In the genomic region with DNA sequence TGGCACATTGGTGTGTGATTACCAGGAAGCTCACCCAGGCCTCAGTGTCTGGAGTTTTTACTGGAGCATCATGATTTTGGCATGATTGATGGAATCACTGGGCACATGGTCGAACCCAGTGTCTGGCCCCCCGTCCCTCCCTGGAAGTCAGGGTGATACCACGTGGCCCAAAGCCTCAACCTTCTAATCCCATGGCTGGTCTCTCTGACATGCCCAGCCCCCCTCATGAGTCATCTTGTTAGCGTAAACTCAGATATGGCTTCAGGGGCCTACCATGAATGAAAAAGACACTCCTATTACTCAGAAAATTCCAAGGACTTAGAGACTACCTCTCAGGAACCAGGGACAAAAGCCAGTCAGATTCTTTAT, we compare ENCODE assay signal across 8 cellular contexts.
A peak's percentile ranks its signal among the peaks of the same experiment; 100 is the strongest.
DNase-seq lines count a peak whose midpoint lies in the region; ATAC-seq, FAIRE-seq and TF ChIP-seq lines count a peak whose summit lies in the region.

No MANE protein-coding gene starts in this region.

- H3K4me1 ChIP-seq in A549 = peaks cover 73% of the 10 kb centered on the region

- ATAC-seq in A549 = peak; percentile 60 to 68
- no peak for ATAC-seq in GM18861 (IDR thresholded peaks at IDR 0.05; ENCODE audit: unreplicated experiment)
- ATAC-seq in GM21367 (IDR thresholded peaks at IDR 0.05; ENCODE audit: unreplicated experiment) = no peak

- 2% methylated on average over 4 of the region's 4 CpGs for WGBS in A549 (ENCODE audit: missing lambda C conversion rate)

- CTCF ChIA-PET in A549 (lab: Yijun Ruan, JAX) = interaction anchor here (0.9 to 3.4 kb wide), 3 partner anchors 10 to 117 kb away, joined by 3 to 15 read pairs (median 3); no protein-coding TSS in a partner anchor

- peak overlapping the region; percentile 96 to 98 for H3K27ac ChIP-seq in A549
- H3K27ac ChIP-seq in substantia nigra (ENCODE audit: low read depth, low read length, poor library complexity, severe bottlenecking) = no peak overlapping the region

- no peak for TF ChIP-seq RAD21 in A549 (conservative IDR thresholded peaks at IDR 0.05 in 1 of 2, IDR thresholded peaks at IDR 0.05 in 1 of 2)

- TF ChIP-seq CTCF in A549 (IDR thresholded peaks at IDR 0.05) (no peak), astrocyte of the spinal cord (IDR thresholded peaks at IDR 0.05; ENCODE audit: low read depth, low read length) (no peak)

- in situ Hi-C loops in astrocyte of the spinal cord (cut with HindIII; ENCODE audit: low sequenced_read_pairs) = no loop called here

- POLR2A ChIA-PET in A549 (lab: Yijun Ruan, JAX) = interaction anchor here (0.9 to 2.5 kb wide), 2 partner anchors 10 to 110 kb away, joined by 4 to 13 read pairs; a partner anchor contains a TSS

- H3K4me2 ChIP-seq in A549 = peak overlapping the region; percentile 84

- TF ChIP-seq EP300 in A549 (IDR thresholded peaks at IDR 0.05) = 0 out of 5 replicates have a peak, but pooled peaks of 1 of the 2 experiments have one; percentile 13

- H3K4me3 ChIP-seq in A549 = no peak overlapping the region
- no peak overlapping the region for H3K4me3 ChIP-seq in astrocyte of the spinal cord (ENCODE audit: low read depth, low read length)

- no peak for FAIRE-seq in A549 (lab: Jason Lieb, UNC)

- no peaks in the 10 kb centered on the region for H3K9me3 ChIP-seq in A549

- DNase-seq in A549 (ENCODE audit: low read depth in 1 of 2, low spot score in 1 of 2) (peak; percentile 92 to 94), HK-2 (ENCODE audit: unreplicated experiment) (peak; percentile 68), astrocyte of the spinal cord (ENCODE audit: low read depth, low spot score) (peak; percentile 86), kidney glomerular epithelial cell (lab: John Stamatoyannopoulos, UW) (peak; percentile 37), substantia nigra (lab: John Stamatoyannopoulos, UW) (no peak), NCI-H526 (lab: John Stamatoyannopoulos, UW) (no peak)

- no peak for TF ChIP-seq POLR2A in A549 (IDR thresholded peaks at IDR 0.05; ENCODE audit: low read length)

TF ChIP-seq in A549, 52 proteins besides CTCF, POLR2A, EP300 and RAD21 (continues in another document):
- TF ChIP-seq NPAS2 (CRISPR knock-in tag; IDR thresholded peaks at IDR 0.05; ENCODE audit: borderline replicate concordance) (no peak), NR3C1 (IDR thresholded peaks at IDR 0.05) (no peak), NFE2L2 (conservative IDR thresholded peaks at IDR 0.05; ENCODE audit: low read length) (no peak), RCOR1 (IDR thresholded peaks at IDR 0.05; ENCODE audit: low read depth, low read length) (no peak), KDM1A (IDR thresholded peaks at IDR 0.05; ENCODE audit: low read depth) (no peak), MYC (IDR thresholded peaks at IDR 0.05; ENCODE audit: borderline replicate concordance, low read length) (peak; percentile 88), HDAC2 (IDR thresholded peaks at IDR 0.05) (no peak), JUNB (IDR thresholded peaks at IDR 0.05) (peak; percentile 83), MAZ (IDR thresholded peaks at IDR 0.05; ENCODE audit: borderline replicate concordance, low read depth, low read length) (no peak), ZC3H11A (IDR thresholded peaks at IDR 0.05) (no peak), ZSCAN20 (CRISPR knock-in tag; IDR thresholded peaks at IDR 0.05) (peak; percentile 59; the same call in 1 of the 2 replicates), GATA3 (IDR thresholded peaks at IDR 0.05; ENCODE audit: borderline replicate concordance) (peak; percentile 32; the same call in 1 of the 2 replicates), RFX5 (IDR thresholded peaks at IDR 0.05) (no peak), MAFK (IDR thresholded peaks at IDR 0.05; ENCODE audit: partially characterized antibody) (no peak), HOXB5 (CRISPR knock-in tag; IDR thresholded peaks at IDR 0.05) (peak; percentile 87), FOSL2 (IDR thresholded peaks at IDR 0.05) (peak; percentile 83), FOSL2 (CRISPR knock-in tag; IDR thresholded peaks at IDR 0.05) (peak; percentile 96), FOSB (CRISPR knock-in tag; IDR thresholded peaks at IDR 0.05) (no peak), CBX8 (IDR thresholded peaks at IDR 0.05) (no peak), SREBF2 (IDR thresholded peaks at IDR 0.05) (no peak)
- TF ChIP-seq, protein P1, sequence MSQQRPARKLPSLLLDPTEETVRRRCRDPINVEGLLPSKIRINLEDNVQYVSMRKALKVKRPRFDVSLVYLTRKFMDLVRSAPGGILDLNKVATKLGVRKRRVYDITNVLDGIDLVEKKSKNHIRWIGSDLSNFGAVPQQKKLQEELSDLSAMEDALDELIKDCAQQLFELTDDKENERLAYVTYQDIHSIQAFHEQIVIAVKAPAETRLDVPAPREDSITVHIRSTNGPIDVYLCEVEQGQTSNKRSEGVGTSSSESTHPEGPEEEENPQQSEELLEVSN (IDR thresholded peaks at IDR 0.05; ENCODE audit: borderline replicate concordance, low read depth) = peak; percentile 92
- TF ChIP-seq, protein P2, sequence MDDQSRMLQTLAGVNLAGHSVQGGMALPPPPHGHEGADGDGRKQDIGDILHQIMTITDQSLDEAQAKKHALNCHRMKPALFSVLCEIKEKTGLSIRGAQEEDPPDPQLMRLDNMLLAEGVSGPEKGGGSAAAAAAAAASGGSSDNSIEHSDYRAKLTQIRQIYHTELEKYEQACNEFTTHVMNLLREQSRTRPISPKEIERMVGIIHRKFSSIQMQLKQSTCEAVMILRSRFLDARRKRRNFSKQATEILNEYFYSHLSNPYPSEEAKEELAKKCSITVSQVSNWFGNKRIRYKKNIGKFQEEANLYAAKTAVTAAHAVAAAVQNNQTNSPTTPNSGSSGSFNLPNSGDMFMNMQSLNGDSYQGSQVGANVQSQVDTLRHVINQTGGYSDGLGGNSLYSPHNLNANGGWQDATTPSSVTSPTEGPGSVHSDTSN (IDR thresholded peaks at IDR 0.05) = no peak
- TF ChIP-seq, protein P3, sequence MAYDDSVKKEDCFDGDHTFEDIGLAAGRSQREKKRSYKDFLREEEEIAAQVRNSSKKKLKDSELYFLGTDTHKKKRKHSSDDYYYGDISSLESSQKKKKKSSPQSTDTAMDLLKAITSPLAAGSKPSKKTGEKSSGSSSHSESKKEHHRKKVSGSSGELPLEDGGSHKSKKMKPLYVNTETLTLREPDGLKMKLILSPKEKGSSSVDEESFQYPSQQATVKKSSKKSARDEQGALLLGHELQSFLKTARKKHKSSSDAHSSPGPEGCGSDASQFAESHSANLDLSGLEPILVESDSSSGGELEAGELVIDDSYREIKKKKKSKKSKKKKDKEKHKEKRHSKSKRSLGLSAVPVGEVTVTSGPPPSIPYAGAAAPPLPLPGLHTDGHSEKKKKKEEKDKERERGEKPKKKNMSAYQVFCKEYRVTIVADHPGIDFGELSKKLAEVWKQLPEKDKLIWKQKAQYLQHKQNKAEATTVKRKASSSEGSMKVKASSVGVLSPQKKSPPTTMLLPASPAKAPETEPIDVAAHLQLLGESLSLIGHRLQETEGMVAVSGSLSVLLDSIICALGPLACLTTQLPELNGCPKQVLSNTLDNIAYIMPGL (CRISPR knock-in tag; IDR thresholded peaks at IDR 0.05; ENCODE audit: borderline replicate concordance) = no peak
- TF ChIP-seq, protein P4, sequence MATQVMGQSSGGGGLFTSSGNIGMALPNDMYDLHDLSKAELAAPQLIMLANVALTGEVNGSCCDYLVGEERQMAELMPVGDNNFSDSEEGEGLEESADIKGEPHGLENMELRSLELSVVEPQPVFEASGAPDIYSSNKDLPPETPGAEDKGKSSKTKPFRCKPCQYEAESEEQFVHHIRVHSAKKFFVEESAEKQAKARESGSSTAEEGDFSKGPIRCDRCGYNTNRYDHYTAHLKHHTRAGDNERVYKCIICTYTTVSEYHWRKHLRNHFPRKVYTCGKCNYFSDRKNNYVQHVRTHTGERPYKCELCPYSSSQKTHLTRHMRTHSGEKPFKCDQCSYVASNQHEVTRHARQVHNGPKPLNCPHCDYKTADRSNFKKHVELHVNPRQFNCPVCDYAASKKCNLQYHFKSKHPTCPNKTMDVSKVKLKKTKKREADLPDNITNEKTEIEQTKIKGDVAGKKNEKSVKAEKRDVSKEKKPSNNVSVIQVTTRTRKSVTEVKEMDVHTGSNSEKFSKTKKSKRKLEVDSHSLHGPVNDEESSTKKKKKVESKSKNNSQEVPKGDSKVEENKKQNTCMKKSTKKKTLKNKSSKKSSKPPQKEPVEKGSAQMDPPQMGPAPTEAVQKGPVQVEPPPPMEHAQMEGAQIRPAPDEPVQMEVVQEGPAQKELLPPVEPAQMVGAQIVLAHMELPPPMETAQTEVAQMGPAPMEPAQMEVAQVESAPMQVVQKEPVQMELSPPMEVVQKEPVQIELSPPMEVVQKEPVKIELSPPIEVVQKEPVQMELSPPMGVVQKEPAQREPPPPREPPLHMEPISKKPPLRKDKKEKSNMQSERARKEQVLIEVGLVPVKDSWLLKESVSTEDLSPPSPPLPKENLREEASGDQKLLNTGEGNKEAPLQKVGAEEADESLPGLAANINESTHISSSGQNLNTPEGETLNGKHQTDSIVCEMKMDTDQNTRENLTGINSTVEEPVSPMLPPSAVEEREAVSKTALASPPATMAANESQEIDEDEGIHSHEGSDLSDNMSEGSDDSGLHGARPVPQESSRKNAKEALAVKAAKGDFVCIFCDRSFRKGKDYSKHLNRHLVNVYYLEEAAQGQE (IDR thresholded peaks at IDR 0.05) = no peak
- TF ChIP-seq, protein P5, sequence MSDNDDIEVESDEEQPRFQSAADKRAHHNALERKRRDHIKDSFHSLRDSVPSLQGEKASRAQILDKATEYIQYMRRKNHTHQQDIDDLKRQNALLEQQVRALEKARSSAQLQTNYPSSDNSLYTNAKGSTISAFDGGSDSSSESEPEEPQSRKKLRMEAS (IDR thresholded peaks at IDR 0.05) = peak; percentile 98
- TF ChIP-seq, protein P6, sequence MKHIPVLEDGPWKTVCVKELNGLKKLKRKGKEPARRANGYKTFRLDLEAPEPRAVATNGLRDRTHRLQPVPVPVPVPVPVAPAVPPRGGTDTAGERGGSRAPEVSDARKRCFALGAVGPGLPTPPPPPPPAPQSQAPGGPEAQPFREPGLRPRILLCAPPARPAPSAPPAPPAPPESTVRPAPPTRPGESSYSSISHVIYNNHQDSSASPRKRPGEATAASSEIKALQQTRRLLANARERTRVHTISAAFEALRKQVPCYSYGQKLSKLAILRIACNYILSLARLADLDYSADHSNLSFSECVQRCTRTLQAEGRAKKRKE (CRISPR knock-in tag; IDR thresholded peaks at IDR 0.05; ENCODE audit: low read depth) = peak; percentile 48; the same call in 1 of the 2 replicates

Comparison
In these comparisons a context has a peak if more than half of its experiments do, and no peak if none do; other contexts are left out.
1. ATAC-seq: peak in A549 (2 of 2); none in GM18861 (single experiment) and GM21367 (single experiment).
2. DNase-seq: peak in A549 (2 of 2), HK-2 (single experiment), astrocyte of the spinal cord (single experiment) and kidney glomerular epithelial cell (single experiment); none in substantia nigra (0 of 49) and NCI-H526 (0 of 2).